1 cellular context compared by ENCODE assay signal in genomic region chr1:93078935-93079654, GRCh38.
TF ChIP-seq lines count a peak whose summit lies in the region.

MTF2 (plus strand) TSS chr1:93079283; CDS start chr1:93079527, 244 bp downstream.

TF ChIP-seq in HepG2, 621 proteins besides CTCF, POLR2A, EP300 and RAD21 (continued from another document and continues in another):
- TF ChIP-seq, protein P1, sequence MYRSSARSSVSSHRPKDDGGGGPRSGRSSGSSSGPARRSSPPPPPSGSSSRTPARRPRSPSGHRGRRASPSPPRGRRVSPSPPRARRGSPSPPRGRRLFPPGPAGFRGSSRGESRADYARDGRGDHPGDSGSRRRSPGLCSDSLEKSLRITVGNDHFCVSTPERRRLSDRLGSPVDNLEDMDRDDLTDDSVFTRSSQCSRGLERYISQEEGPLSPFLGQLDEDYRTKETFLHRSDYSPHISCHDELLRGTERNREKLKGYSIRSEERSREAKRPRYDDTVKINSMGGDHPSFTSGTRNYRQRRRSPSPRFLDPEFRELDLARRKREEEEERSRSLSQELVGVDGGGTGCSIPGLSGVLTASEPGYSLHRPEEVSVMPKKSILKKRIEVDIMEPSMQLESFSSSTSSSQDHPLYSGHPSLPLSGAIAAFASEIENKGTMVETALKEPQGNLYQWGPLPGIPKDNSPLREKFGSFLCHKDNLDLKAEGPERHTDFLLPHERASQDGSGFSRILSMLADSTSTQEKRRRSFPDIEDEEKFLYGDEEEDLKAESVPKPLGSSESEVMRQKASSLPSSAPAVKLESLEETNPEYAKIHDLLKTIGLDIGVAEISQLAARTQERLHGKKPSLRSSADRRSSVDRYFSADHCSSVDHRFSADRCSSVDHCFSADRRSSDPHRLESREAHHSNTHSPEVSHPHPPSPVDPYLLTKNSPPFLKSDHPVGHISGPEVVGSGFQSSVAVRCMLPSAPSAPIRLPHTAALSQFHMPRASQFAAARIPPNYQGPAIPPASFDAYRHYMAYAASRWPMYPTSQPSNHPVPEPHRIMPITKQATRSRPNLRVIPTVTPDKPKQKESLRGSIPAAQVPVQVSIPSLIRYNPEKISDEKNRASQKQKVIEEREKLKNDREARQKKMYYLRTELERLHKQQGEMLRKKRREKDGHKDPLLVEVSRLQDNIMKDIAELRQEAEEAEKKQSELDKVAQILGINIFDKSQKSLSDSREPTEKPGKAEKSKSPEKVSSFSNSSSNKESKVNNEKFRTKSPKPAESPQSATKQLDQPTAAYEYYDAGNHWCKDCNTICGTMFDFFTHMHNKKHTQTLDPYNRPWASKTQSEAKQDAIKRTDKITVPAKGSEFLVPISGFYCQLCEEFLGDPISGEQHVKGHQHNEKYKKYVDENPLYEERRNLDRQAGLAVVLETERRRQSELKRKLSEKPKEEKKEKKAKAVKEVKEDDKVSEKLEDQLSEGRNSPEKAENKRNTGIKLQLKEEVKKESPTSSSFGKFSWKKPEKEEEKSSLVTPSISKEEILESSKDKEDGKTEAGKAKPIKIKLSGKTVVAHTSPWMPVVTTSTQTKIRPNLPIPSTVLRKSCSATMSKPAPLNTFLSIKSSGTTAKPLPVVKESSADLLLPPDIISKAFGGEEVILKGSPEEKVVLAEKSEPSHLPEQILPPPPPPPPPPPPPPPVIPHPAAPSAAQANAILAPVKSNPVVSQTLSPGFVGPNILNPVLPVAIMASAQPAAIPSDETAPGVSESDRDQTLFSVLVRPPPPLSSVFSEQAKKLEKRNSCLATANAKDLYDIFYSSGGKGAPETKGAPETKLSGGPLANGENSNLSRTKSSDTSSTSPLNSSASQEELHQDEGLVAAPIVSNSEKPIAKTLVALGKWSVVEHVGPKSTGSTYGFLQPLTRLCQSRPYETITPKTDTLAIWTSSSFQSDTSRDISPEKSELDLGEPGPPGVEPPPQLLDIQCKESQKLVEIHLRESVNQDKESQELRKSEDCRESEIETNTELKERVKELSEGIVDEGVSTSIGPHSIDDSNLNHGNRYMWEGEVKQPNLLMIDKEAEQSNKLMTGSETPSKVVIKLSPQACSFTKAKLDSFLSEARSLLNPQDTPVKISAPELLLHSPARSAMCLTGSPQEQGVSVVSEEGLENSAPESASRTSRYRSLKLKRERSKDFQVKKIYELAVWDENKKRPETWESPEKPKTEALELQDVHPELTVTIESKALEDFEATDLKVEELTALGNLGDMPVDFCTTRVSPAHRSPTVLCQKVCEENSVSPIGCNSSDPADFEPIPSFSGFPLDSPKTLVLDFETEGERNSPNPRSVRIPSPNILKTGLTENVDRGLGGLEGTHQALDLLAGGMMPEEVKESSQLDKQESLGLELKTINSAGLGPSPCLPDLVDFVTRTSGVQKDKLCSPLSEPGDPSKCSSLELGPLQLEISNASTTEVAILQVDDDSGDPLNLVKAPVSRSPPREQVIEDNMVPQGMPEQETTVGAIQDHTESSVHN (CRISPR knock-in tag; IDR thresholded peaks at IDR 0.05) = peak; percentile 96; the same call in 1 of the 2 replicates
- TF ChIP-seq, protein P2, sequence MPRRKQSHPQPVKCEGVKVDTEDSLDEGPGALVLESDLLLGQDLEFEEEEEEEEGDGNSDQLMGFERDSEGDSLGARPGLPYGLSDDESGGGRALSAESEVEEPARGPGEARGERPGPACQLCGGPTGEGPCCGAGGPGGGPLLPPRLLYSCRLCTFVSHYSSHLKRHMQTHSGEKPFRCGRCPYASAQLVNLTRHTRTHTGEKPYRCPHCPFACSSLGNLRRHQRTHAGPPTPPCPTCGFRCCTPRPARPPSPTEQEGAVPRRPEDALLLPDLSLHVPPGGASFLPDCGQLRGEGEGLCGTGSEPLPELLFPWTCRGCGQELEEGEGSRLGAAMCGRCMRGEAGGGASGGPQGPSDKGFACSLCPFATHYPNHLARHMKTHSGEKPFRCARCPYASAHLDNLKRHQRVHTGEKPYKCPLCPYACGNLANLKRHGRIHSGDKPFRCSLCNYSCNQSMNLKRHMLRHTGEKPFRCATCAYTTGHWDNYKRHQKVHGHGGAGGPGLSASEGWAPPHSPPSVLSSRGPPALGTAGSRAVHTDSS (CRISPR knock-in tag; conservative IDR thresholded peaks at IDR 0.05) = 0 out of 2 replicates have a peak, but pooled peaks have one; percentile 80
- peak; percentile 98 for TF ChIP-seq NR1H2 (CRISPR knock-in tag; IDR thresholded peaks at IDR 0.05; ENCODE audit: borderline replicate concordance, low read depth)
- peak; percentile 92 for TF ChIP-seq KLF15 (CRISPR knock-in tag; IDR thresholded peaks at IDR 0.05; ENCODE audit: borderline replicate concordance)
- peak; percentile 68; the same call in 1 of the 2 replicates for TF ChIP-seq RNF2 (conservative IDR thresholded peaks at IDR 0.05; ENCODE audit: low read depth)
- peak; percentile 95 for TF ChIP-seq MIXL1 (CRISPR knock-in tag; IDR thresholded peaks at IDR 0.05)
- peak; percentile 99 for TF ChIP-seq NKX3-1 (CRISPR knock-in tag; IDR thresholded peaks at IDR 0.05)
- TF ChIP-seq, protein P3, sequence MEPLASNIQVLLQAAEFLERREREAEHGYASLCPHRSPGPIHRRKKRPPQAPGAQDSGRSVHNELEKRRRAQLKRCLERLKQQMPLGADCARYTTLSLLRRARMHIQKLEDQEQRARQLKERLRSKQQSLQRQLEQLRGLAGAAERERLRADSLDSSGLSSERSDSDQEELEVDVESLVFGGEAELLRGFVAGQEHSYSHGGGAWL (CRISPR knock-in tag; IDR thresholded peaks at IDR 0.05) = peak; percentile 98
- TF ChIP-seq ZNF576 (CRISPR knock-in tag; IDR thresholded peaks at IDR 0.05) = peak; percentile 78; the same call in 1 of the 2 replicates
- 0 out of 2 replicates have a peak, but pooled peaks have one; percentile 72 for TF ChIP-seq HOXA7 (CRISPR knock-in tag; IDR thresholded peaks at IDR 0.05)
- TF ChIP-seq TP53 (CRISPR knock-in tag; conservative IDR thresholded peaks at IDR 0.05) = peak; percentile 95
- TF ChIP-seq ZSCAN29 (CRISPR knock-in tag; conservative IDR thresholded peaks at IDR 0.05) = peak; percentile 92
- no peak for TF ChIP-seq PLRG1 (conservative IDR thresholded peaks at IDR 0.05)
- peak; percentile 97 for TF ChIP-seq ZNF563 (CRISPR knock-in tag; IDR thresholded peaks at IDR 0.05)
- TF ChIP-seq ZNF3 (CRISPR knock-in tag; IDR thresholded peaks at IDR 0.05) = peak; percentile 73; the same call in 1 of the 2 replicates
- peak; percentile 94 for TF ChIP-seq KLF6 (CRISPR knock-in tag; IDR thresholded peaks at IDR 0.05)
- TF ChIP-seq, protein P4, sequence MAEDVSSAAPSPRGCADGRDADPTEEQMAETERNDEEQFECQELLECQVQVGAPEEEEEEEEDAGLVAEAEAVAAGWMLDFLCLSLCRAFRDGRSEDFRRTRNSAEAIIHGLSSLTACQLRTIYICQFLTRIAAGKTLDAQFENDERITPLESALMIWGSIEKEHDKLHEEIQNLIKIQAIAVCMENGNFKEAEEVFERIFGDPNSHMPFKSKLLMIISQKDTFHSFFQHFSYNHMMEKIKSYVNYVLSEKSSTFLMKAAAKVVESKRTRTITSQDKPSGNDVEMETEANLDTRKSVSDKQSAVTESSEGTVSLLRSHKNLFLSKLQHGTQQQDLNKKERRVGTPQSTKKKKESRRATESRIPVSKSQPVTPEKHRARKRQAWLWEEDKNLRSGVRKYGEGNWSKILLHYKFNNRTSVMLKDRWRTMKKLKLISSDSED (CRISPR knock-in tag; IDR thresholded peaks at IDR 0.05) = peak; percentile 95; the same call in 1 of the 2 replicates
- TF ChIP-seq TBP (CRISPR knock-in tag; IDR thresholded peaks at IDR 0.05) = peak; percentile 98; the same call in 1 of the 2 replicates
- peak; percentile 28; the same call in 1 of the 2 replicates for TF ChIP-seq ZNF737 (CRISPR knock-in tag; IDR thresholded peaks at IDR 0.05; ENCODE audit: borderline replicate concordance)
- no peak for TF ChIP-seq NFE2 (CRISPR knock-in tag; IDR thresholded peaks at IDR 0.05)
- TF ChIP-seq HOXA3 (CRISPR knock-in tag; IDR thresholded peaks at IDR 0.05) = peak; percentile 99
- TF ChIP-seq ZNF546 (CRISPR knock-in tag; conservative IDR thresholded peaks at IDR 0.05) = peak; percentile 94
- peak; percentile 88; the same call in 1 of the 2 replicates for TF ChIP-seq ZNF33B (CRISPR knock-in tag; IDR thresholded peaks at IDR 0.05)
- TF ChIP-seq ZNF724P (CRISPR knock-in tag; IDR thresholded peaks at IDR 0.05; ENCODE audit: borderline replicate concordance) = peak; percentile 98
- TF ChIP-seq ZNF24 (IDR thresholded peaks at IDR 0.05) = peak; percentile 88
- TF ChIP-seq, protein P5, sequence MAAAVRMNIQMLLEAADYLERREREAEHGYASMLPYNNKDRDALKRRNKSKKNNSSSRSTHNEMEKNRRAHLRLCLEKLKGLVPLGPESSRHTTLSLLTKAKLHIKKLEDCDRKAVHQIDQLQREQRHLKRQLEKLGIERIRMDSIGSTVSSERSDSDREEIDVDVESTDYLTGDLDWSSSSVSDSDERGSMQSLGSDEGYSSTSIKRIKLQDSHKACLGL (CRISPR knock-in tag; IDR thresholded peaks at IDR 0.05) = peak; percentile 97
- no peak for TF ChIP-seq RORA (CRISPR knock-in tag; IDR thresholded peaks at IDR 0.05)
- no peak; the same call in 1 of the 2 replicates for TF ChIP-seq PAX8 (CRISPR knock-in tag; IDR thresholded peaks at IDR 0.05; ENCODE audit: borderline replicate concordance)
- TF ChIP-seq KDM5A (IDR thresholded peaks at IDR 0.05; ENCODE audit: borderline replicate concordance, low read length) = peak; percentile 94
- TF ChIP-seq, protein P6, sequence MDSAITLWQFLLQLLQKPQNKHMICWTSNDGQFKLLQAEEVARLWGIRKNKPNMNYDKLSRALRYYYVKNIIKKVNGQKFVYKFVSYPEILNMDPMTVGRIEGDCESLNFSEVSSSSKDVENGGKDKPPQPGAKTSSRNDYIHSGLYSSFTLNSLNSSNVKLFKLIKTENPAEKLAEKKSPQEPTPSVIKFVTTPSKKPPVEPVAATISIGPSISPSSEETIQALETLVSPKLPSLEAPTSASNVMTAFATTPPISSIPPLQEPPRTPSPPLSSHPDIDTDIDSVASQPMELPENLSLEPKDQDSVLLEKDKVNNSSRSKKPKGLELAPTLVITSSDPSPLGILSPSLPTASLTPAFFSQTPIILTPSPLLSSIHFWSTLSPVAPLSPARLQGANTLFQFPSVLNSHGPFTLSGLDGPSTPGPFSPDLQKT (CRISPR knock-in tag; IDR thresholded peaks at IDR 0.05; ENCODE audit: borderline replicate concordance) = peak; percentile 86; the same call in 1 of the 2 replicates
- peak; percentile 83; the same call in 1 of the 2 replicates for TF ChIP-seq ZNF251 (CRISPR knock-in tag; IDR thresholded peaks at IDR 0.05)
- peak; percentile 97 for TF ChIP-seq ZNF589 (CRISPR knock-in tag; conservative IDR thresholded peaks at IDR 0.05)
- no peak for TF ChIP-seq ZC3H4 (CRISPR knock-in tag; IDR thresholded peaks at IDR 0.05; ENCODE audit: borderline replicate concordance)
- TF ChIP-seq ZNF597 (CRISPR knock-in tag; IDR thresholded peaks at IDR 0.05) = peak; percentile 87; the same call in 1 of the 2 replicates
- peak; percentile 99 for TF ChIP-seq EED (CRISPR knock-in tag; IDR thresholded peaks at IDR 0.05)
- TF ChIP-seq ZNF558 (CRISPR knock-in tag; IDR thresholded peaks at IDR 0.05; ENCODE audit: borderline replicate concordance) = peak; percentile 96; the same call in 1 of the 2 replicates
- TF ChIP-seq RFXANK (CRISPR knock-in tag; IDR thresholded peaks at IDR 0.05) = peak; percentile 84; the same call in 1 of the 2 replicates
- TF ChIP-seq, protein P7, sequence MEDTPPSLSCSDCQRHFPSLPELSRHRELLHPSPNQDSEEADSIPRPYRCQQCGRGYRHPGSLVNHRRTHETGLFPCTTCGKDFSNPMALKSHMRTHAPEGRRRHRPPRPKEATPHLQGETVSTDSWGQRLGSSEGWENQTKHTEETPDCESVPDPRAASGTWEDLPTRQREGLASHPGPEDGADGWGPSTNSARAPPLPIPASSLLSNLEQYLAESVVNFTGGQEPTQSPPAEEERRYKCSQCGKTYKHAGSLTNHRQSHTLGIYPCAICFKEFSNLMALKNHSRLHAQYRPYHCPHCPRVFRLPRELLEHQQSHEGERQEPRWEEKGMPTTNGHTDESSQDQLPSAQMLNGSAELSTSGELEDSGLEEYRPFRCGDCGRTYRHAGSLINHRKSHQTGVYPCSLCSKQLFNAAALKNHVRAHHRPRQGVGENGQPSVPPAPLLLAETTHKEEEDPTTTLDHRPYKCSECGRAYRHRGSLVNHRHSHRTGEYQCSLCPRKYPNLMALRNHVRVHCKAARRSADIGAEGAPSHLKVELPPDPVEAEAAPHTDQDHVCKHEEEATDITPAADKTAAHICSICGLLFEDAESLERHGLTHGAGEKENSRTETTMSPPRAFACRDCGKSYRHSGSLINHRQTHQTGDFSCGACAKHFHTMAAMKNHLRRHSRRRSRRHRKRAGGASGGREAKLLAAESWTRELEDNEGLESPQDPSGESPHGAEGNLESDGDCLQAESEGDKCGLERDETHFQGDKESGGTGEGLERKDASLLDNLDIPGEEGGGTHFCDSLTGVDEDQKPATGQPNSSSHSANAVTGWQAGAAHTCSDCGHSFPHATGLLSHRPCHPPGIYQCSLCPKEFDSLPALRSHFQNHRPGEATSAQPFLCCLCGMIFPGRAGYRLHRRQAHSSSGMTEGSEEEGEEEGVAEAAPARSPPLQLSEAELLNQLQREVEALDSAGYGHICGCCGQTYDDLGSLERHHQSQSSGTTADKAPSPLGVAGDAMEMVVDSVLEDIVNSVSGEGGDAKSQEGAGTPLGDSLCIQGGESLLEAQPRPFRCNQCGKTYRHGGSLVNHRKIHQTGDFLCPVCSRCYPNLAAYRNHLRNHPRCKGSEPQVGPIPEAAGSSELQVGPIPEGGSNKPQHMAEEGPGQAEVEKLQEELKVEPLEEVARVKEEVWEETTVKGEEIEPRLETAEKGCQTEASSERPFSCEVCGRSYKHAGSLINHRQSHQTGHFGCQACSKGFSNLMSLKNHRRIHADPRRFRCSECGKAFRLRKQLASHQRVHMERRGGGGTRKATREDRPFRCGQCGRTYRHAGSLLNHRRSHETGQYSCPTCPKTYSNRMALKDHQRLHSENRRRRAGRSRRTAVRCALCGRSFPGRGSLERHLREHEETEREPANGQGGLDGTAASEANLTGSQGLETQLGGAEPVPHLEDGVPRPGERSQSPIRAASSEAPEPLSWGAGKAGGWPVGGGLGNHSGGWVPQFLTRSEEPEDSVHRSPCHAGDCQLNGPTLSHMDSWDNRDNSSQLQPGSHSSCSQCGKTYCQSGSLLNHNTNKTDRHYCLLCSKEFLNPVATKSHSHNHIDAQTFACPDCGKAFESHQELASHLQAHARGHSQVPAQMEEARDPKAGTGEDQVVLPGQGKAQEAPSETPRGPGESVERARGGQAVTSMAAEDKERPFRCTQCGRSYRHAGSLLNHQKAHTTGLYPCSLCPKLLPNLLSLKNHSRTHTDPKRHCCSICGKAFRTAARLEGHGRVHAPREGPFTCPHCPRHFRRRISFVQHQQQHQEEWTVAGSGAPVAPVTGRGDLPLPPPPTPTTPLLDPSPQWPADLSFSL (CRISPR knock-in tag; IDR thresholded peaks at IDR 0.05) = peak; percentile 75; the same call in 1 of the 2 replicates
